2 cellular contexts compared by ENCODE assay signal in the genomic region with DNA sequence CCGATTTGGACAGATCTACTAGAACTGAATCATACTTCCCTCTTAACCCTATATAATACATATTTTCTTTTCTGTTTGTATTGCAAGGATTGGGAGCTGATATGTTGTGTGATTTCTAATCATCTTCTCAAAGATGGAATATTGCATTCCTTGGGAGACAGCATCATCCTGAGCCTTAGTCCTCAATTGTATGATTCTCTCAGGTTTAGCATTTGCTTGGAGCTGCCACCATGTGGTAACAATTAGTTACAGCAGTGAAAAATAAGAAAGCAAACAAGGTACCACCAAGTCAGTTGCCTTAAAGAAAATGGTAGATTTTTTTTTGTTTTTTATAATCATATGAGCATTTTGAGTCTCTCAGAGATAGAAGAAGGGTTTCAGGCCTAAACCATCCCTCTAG.
TF ChIP-seq lines count a peak whose summit lies in the region.

No MANE protein-coding gene starts in this region.

TF ChIP-seq in GM23338, 12 proteins besides CTCF, POLR2A, EP300 and RAD21 (continued from another document):
- TF ChIP-seq, protein P1, sequence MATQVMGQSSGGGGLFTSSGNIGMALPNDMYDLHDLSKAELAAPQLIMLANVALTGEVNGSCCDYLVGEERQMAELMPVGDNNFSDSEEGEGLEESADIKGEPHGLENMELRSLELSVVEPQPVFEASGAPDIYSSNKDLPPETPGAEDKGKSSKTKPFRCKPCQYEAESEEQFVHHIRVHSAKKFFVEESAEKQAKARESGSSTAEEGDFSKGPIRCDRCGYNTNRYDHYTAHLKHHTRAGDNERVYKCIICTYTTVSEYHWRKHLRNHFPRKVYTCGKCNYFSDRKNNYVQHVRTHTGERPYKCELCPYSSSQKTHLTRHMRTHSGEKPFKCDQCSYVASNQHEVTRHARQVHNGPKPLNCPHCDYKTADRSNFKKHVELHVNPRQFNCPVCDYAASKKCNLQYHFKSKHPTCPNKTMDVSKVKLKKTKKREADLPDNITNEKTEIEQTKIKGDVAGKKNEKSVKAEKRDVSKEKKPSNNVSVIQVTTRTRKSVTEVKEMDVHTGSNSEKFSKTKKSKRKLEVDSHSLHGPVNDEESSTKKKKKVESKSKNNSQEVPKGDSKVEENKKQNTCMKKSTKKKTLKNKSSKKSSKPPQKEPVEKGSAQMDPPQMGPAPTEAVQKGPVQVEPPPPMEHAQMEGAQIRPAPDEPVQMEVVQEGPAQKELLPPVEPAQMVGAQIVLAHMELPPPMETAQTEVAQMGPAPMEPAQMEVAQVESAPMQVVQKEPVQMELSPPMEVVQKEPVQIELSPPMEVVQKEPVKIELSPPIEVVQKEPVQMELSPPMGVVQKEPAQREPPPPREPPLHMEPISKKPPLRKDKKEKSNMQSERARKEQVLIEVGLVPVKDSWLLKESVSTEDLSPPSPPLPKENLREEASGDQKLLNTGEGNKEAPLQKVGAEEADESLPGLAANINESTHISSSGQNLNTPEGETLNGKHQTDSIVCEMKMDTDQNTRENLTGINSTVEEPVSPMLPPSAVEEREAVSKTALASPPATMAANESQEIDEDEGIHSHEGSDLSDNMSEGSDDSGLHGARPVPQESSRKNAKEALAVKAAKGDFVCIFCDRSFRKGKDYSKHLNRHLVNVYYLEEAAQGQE (IDR thresholded peaks at IDR 0.05; ENCODE audit: unreplicated experiment), result no peak
- no peak for TF ChIP-seq ZNF331 (CRISPR knock-in tag; IDR thresholded peaks at IDR 0.05; ENCODE audit: low read depth)
- TF ChIP-seq EZH2 (IDR thresholded peaks at IDR 0.05; ENCODE audit: low read depth, unreplicated experiment), result no peak
- no peak for TF ChIP-seq JUNB (IDR thresholded peaks at IDR 0.05; ENCODE audit: unreplicated experiment)
- no peak for TF ChIP-seq ZNF114 (CRISPR knock-in tag; IDR thresholded peaks at IDR 0.05)
- TF ChIP-seq, protein P2, sequence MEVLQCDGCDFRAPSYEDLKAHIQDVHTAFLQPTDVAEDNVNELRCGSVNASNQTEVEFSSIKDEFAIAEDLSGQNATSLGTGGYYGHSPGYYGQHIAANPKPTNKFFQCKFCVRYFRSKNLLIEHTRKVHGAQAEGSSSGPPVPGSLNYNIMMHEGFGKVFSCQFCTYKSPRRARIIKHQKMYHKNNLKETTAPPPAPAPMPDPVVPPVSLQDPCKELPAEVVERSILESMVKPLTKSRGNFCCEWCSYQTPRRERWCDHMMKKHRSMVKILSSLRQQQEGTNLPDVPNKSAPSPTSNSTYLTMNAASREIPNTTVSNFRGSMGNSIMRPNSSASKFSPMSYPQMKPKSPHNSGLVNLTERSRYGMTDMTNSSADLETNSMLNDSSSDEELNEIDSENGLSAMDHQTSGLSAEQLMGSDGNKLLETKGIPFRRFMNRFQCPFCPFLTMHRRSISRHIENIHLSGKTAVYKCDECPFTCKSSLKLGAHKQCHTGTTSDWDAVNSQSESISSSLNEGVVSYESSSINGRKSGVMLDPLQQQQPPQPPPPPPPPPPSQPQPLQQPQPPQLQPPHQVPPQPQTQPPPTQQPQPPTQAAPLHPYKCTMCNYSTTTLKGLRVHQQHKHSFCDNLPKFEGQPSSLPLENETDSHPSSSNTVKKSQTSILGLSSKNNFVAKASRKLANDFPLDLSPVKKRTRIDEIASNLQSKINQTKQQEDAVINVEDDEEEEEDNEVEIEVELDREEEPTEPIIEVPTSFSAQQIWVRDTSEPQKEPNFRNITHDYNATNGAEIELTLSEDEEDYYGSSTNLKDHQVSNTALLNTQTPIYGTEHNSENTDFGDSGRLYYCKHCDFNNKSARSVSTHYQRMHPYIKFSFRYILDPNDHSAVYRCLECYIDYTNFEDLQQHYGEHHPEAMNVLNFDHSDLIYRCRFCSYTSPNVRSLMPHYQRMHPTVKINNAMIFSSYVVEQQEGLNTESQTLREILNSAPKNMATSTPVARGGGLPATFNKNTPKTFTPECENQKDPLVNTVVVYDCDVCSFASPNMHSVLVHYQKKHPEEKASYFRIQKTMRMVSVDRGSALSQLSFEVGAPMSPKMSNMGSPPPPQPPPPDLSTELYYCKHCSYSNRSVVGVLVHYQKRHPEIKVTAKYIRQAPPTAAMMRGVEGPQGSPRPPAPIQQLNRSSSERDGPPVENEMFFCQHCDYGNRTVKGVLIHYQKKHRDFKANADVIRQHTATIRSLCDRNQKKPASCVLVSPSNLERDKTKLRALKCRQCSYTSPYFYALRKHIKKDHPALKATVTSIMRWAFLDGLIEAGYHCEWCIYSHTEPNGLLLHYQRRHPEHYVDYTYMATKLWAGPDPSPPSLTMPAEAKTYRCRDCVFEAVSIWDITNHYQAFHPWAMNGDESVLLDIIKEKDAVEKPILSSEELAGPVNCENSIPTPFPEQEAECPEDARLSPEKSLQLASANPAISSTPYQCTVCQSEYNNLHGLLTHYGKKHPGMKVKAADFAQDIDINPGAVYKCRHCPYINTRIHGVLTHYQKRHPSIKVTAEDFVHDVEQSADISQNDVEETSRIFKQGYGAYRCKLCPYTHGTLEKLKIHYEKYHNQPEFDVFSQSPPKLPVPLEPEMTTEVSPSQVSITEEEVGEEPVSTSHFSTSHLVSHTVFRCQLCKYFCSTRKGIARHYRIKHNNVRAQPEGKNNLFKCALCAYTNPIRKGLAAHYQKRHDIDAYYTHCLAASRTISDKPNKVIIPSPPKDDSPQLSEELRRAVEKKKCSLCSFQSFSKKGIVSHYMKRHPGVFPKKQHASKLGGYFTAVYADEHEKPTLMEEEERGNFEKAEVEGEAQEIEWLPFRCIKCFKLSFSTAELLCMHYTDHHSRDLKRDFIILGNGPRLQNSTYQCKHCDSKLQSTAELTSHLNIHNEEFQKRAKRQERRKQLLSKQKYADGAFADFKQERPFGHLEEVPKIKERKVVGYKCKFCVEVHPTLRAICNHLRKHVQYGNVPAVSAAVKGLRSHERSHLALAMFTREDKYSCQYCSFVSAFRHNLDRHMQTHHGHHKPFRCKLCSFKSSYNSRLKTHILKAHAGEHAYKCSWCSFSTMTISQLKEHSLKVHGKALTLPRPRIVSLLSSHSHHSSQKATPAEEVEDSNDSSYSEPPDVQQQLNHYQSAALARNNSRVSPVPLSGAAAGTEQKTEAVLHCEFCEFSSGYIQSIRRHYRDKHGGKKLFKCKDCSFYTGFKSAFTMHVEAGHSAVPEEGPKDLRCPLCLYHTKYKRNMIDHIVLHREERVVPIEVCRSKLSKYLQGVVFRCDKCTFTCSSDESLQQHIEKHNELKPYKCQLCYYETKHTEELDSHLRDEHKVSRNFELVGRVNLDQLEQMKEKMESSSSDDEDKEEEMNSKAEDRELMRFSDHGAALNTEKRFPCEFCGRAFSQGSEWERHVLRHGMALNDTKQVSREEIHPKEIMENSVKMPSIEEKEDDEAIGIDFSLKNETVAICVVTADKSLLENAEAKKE (CRISPR knock-in tag; IDR thresholded peaks at IDR 0.05), result no peak
- no peak for TF ChIP-seq EZH2phosphoT487 (IDR thresholded peaks at IDR 0.05; ENCODE audit: unreplicated experiment)
- no peak for TF ChIP-seq STAT1 (IDR thresholded peaks at IDR 0.05; ENCODE audit: unreplicated experiment)
- TF ChIP-seq CREB1 (CRISPR knock-in tag; IDR thresholded peaks at IDR 0.05; ENCODE audit: low read depth), result no peak
TF ChIP-seq in GM23338: peak in this region for 0.

TF ChIP-seq in WTC11, 78 proteins besides CTCF, POLR2A, EP300 and RAD21 (continued from another document):
- TF ChIP-seq, protein P3, sequence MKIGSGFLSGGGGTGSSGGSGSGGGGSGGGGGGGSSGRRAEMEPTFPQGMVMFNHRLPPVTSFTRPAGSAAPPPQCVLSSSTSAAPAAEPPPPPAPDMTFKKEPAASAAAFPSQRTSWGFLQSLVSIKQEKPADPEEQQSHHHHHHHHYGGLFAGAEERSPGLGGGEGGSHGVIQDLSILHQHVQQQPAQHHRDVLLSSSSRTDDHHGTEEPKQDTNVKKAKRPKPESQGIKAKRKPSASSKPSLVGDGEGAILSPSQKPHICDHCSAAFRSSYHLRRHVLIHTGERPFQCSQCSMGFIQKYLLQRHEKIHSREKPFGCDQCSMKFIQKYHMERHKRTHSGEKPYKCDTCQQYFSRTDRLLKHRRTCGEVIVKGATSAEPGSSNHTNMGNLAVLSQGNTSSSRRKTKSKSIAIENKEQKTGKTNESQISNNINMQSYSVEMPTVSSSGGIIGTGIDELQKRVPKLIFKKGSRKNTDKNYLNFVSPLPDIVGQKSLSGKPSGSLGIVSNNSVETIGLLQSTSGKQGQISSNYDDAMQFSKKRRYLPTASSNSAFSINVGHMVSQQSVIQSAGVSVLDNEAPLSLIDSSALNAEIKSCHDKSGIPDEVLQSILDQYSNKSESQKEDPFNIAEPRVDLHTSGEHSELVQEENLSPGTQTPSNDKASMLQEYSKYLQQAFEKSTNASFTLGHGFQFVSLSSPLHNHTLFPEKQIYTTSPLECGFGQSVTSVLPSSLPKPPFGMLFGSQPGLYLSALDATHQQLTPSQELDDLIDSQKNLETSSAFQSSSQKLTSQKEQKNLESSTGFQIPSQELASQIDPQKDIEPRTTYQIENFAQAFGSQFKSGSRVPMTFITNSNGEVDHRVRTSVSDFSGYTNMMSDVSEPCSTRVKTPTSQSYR (CRISPR knock-in tag; IDR thresholded peaks at IDR 0.05), result no peak
- no peak for TF ChIP-seq FOXP1 (CRISPR knock-in tag; IDR thresholded peaks at IDR 0.05; ENCODE audit: borderline replicate concordance)
- no peak for TF ChIP-seq JAZF1 (CRISPR knock-in tag; IDR thresholded peaks at IDR 0.05)
- no peak for TF ChIP-seq CREM (CRISPR knock-in tag; IDR thresholded peaks at IDR 0.05)
- TF ChIP-seq, protein P4, sequence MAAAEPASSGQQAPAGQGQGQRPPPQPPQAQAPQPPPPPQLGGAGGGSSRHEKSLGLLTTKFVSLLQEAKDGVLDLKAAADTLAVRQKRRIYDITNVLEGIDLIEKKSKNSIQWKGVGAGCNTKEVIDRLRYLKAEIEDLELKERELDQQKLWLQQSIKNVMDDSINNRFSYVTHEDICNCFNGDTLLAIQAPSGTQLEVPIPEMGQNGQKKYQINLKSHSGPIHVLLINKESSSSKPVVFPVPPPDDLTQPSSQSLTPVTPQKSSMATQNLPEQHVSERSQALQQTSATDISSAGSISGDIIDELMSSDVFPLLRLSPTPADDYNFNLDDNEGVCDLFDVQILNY (CRISPR knock-in tag; IDR thresholded peaks at IDR 0.05), result no peak
- TF ChIP-seq, protein P5, sequence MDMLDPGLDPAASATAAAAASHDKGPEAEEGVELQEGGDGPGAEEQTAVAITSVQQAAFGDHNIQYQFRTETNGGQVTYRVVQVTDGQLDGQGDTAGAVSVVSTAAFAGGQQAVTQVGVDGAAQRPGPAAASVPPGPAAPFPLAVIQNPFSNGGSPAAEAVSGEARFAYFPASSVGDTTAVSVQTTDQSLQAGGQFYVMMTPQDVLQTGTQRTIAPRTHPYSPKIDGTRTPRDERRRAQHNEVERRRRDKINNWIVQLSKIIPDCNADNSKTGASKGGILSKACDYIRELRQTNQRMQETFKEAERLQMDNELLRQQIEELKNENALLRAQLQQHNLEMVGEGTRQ (CRISPR knock-in tag; IDR thresholded peaks at IDR 0.05), result no peak
- TF ChIP-seq, protein P6, sequence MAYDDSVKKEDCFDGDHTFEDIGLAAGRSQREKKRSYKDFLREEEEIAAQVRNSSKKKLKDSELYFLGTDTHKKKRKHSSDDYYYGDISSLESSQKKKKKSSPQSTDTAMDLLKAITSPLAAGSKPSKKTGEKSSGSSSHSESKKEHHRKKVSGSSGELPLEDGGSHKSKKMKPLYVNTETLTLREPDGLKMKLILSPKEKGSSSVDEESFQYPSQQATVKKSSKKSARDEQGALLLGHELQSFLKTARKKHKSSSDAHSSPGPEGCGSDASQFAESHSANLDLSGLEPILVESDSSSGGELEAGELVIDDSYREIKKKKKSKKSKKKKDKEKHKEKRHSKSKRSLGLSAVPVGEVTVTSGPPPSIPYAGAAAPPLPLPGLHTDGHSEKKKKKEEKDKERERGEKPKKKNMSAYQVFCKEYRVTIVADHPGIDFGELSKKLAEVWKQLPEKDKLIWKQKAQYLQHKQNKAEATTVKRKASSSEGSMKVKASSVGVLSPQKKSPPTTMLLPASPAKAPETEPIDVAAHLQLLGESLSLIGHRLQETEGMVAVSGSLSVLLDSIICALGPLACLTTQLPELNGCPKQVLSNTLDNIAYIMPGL (CRISPR knock-in tag; IDR thresholded peaks at IDR 0.05), result no peak
